ENCODE assay signal across 1 cellular context in the genomic region with DNA sequence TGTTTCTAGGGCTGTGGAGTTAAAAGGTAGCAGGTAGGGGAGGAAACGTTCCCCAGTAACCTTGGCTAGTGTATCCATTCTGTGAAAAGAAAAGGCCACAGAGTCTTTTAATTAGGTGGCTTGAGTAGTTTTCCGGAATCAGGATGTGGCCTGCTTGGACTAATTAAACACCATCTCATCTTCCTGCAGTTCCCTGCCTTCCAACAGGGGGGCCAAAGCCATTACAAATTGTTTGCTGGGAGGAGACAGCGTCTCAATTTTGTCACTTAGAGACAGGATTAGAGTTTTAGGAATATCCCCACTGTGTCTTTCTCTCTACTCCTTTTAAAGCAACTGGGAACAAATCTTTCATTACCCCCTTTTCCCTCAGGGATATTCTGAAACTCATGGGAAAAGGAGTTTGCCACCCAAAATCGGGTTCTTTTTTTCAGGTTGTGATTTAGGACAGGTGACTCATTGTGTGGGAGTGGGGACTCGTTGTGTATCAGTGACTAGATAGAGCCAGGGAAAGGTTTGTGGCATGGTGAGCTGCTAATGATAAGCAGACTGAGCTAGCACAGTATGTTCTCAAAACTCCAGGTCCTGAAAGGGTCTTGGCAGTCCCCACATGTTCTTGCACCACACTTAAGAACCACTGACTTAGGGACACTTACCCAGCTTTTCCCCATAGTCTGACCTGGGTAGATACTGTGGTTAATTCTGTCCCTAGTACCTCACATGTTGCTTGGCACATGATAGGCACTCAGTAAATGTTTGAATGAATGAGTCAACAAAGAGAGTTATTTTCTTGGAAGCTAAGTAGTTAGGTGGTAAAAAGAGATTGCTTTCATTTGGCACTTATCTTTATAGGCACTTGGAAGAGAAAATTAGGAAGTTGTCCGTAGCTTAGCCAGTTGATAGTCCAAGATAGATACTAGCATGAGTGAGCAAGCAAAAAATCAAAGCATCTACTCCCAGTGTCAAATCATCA.
TF ChIP-seq lines count a peak whose summit lies in the region.

No MANE protein-coding gene starts in this region.

TF ChIP-seq in WTC11, 78 proteins besides CTCF, POLR2A, EP300 and RAD21 (continued from another document):
- TF ChIP-seq, protein P1, sequence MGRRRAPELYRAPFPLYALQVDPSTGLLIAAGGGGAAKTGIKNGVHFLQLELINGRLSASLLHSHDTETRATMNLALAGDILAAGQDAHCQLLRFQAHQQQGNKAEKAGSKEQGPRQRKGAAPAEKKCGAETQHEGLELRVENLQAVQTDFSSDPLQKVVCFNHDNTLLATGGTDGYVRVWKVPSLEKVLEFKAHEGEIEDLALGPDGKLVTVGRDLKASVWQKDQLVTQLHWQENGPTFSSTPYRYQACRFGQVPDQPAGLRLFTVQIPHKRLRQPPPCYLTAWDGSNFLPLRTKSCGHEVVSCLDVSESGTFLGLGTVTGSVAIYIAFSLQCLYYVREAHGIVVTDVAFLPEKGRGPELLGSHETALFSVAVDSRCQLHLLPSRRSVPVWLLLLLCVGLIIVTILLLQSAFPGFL (CRISPR knock-in tag; IDR thresholded peaks at IDR 0.05; ENCODE audit: borderline replicate concordance): no peak
- TF ChIP-seq TEAD1 (CRISPR knock-in tag; IDR thresholded peaks at IDR 0.05) (no peak), NR2C2 (CRISPR knock-in tag; IDR thresholded peaks at IDR 0.05) (no peak), OVOL2 (CRISPR knock-in tag; IDR thresholded peaks at IDR 0.05; ENCODE audit: borderline replicate concordance) (no peak), SP1 (CRISPR knock-in tag; conservative IDR thresholded peaks at IDR 0.05) (no peak), ATF1 (CRISPR knock-in tag; IDR thresholded peaks at IDR 0.05) (no peak), ZNF232 (CRISPR knock-in tag; IDR thresholded peaks at IDR 0.05) (no peak), ZNF138 (CRISPR knock-in tag; conservative IDR thresholded peaks at IDR 0.05) (no peak), ZNF121 (CRISPR knock-in tag; IDR thresholded peaks at IDR 0.05) (no peak)
- TF ChIP-seq, protein P2, sequence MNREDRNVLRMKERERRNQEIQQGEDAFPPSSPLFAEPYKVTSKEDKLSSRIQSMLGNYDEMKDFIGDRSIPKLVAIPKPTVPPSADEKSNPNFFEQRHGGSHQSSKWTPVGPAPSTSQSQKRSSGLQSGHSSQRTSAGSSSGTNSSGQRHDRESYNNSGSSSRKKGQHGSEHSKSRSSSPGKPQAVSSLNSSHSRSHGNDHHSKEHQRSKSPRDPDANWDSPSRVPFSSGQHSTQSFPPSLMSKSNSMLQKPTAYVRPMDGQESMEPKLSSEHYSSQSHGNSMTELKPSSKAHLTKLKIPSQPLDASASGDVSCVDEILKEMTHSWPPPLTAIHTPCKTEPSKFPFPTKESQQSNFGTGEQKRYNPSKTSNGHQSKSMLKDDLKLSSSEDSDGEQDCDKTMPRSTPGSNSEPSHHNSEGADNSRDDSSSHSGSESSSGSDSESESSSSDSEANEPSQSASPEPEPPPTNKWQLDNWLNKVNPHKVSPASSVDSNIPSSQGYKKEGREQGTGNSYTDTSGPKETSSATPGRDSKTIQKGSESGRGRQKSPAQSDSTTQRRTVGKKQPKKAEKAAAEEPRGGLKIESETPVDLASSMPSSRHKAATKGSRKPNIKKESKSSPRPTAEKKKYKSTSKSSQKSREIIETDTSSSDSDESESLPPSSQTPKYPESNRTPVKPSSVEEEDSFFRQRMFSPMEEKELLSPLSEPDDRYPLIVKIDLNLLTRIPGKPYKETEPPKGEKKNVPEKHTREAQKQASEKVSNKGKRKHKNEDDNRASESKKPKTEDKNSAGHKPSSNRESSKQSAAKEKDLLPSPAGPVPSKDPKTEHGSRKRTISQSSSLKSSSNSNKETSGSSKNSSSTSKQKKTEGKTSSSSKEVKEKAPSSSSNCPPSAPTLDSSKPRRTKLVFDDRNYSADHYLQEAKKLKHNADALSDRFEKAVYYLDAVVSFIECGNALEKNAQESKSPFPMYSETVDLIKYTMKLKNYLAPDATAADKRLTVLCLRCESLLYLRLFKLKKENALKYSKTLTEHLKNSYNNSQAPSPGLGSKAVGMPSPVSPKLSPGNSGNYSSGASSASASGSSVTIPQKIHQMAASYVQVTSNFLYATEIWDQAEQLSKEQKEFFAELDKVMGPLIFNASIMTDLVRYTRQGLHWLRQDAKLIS (CRISPR knock-in tag; IDR thresholded peaks at IDR 0.05; ENCODE audit: borderline replicate concordance): no peak
- TF ChIP-seq, protein P3, sequence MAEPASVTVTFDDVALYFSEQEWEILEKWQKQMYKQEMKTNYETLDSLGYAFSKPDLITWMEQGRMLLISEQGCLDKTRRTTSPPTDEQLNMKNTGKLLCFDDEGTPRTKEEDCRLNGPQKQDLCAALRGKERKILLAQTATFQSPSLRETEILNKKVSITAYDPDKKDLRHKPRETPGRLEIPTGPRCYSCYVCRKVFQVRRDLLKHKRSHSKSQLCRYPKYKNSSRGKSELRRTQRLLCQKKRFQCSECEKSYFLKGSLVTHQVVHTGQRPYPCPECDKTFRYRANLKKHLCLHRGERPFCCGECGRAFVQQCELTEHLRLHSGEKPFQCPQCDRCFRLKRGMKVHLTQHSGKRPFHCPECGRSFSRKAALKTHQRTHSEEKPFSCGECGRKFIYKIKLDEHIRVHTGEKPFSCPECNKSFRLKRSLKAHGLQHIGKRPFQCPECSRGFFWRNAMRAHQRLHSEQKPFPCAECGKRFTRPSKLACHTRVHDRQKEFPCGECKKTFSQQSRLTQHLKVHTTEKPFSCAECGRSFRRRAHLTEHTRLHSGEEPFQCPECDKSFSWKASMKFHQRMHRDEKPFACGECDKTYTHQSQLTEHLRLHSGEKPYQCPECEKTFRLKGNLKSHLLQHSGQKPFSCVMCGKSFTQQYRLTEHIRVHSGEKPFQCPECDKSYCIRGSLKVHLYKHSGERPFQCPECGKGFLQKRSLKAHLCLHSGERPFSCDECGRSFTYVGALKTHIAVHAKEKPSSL (CRISPR knock-in tag; conservative IDR thresholded peaks at IDR 0.05): no peak
